In the genomic region with DNA sequence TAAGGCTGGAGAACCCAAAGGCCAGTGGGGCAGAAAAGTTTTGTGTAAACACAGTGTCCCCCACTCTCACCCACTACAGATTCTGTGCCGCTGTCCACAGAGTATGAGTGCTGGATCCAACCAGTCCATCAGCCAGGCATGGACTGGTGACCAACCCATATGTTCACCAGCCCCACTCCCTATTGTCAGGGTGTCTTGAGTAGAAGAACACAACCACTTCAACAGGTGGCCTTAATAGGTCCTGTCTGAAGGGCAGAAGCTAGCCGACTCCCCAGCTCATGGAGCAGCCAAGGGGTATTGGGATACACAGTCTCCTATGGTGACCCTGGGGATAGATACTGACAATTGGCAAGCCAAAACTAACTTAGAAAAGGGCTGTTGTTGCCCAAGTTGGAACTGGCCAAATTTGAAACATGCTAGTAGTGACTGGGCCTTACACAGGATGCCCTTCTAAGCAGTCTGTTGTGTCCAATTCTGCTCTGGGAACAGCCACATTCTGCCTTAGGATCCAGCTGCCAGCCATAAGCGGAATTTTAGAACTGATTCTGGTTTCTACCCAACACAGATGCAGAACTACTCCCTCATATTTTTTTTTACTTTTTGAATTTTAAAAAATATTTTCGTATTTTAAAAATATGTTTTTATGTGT, we compare ENCODE assay signal across 10 cellular contexts. TPM values are rescaled to one million over a fixed set of nuclear protein-coding genes. Genes with fewer than 3 reads are reported as not detected.
DNase-seq lines count a peak whose midpoint lies in the region; ATAC-seq and TF ChIP-seq lines count a peak whose summit lies in the region.
"Had no signal": no experiment of that assay in that cellular context is flagged by ENCODE, and none has a peak within 500 bp of the region (broad histone marks: within the 10 kb centered on the region; RNA-seq: fewer than 3 reads in every experiment).

No MANE protein-coding gene starts in this region.

- H3K4me3 ChIP-seq in mammary epithelial cell (replicated peaks in 1 of 3; ENCODE audit: insufficient read depth in 1 of 3, low read depth in 2 of 3, low read length in 3 of 3) = no peak overlapping the region
- H3K4me3 ChIP-seq: cardiac muscle cell had no signal

- DNase-seq in AG20443 (ENCODE audit: low spot score) (peak; percentile 28), HPDE6-E6E7 (ENCODE audit: extremely low spot score) (peak; percentile 16), mammary epithelial cell (no peak), Ammon's horn (ENCODE audit: low spot score) (no peak), NCI-H2227 (lab: John Stamatoyannopoulos, UW; ENCODE audit: unreplicated experiment) (no peak), SHP77 treated with DMSO at 0.1 percent for 48 hours (lab: John Stamatoyannopoulos, UW) (no peak)
- no peak for DNase-seq in naive thymus-derived CD8-positive, alpha-beta T cell
- DNase-seq: H7 had no signal

- peak overlapping the region; percentile 82 to 92 (median 88) for H3K27ac Mint-ChIP-seq in naive thymus-derived CD8-positive, alpha-beta T cell

- no peaks in the 10 kb centered on the region for H4K20me1 ChIP-seq in mammary epithelial cell (ENCODE audit: insufficient read depth, low read length)

- H3K27ac ChIP-seq in mammary epithelial cell (ENCODE audit: insufficient read depth, low read depth, low read length) = peak overlapping the region; percentile 67
- H3K27ac ChIP-seq: cardiac muscle cell had no signal

- H3K27me3 Mint-ChIP-seq in naive thymus-derived CD8-positive, alpha-beta T cell = no peaks in the 10 kb centered on the region

- no peaks in the 10 kb centered on the region for H3K79me2 ChIP-seq in mammary epithelial cell (ENCODE audit: insufficient read depth, low read length)

- CTCF ChIA-PET in mammary epithelial cell (lab: Charles Lee; ENCODE audit: low non-redundant PET) = no interaction called here

- dilution Hi-C loops in mammary epithelial cell (cut with HindIII; ENCODE audit: low sequenced_read_pairs) = no loop called here

- no peak for TF ChIP-seq CTCF in mammary epithelial cell (conservative IDR thresholded peaks at IDR 0.05 in 1 of 2, IDR thresholded peaks at IDR 0.05 in 1 of 2; ENCODE audit: extremely low read depth in 1 of 2, insufficient read depth in 1 of 2, low read depth in 1 of 2, low read length in 2 of 2)

- H3K36me3 ChIP-seq in mammary epithelial cell (ENCODE audit: insufficient read depth, low read length) = no peaks in the 10 kb centered on the region
- H3K36me3 ChIP-seq: cardiac muscle cell had no signal

- no peaks in the 10 kb centered on the region for H3K9me3 ChIP-seq in mammary epithelial cell (replicated peaks; ENCODE audit: insufficient read depth, low read length)

- BruUV-seq in mammary epithelial cell (replicated peaks; lab: Mats Ljungman, UMichigan) = no TSS peak

- in situ Hi-C loops in mammary epithelial cell (cut with MboI; ENCODE audit: low sequenced_read_pairs in 2 of 2) = no loop called here

- H3K27me3 ChIP-seq in mammary epithelial cell (ENCODE audit: insufficient read depth, low read length) = no peaks in the 10 kb centered on the region

- POLR2A ChIA-PET in naive thymus-derived CD8-positive, alpha-beta T cell (lab: Charles Lee) = interaction anchor here (0.8 kb wide), 1 partner anchor 19 kb away, joined by 3 read pairs; no protein-coding TSS in a partner anchor

- H3K9me3 Mint-ChIP-seq in naive thymus-derived CD8-positive, alpha-beta T cell = no peaks in the 10 kb centered on the region

- peak overlapping the region; percentile 40 for H3K4me2 ChIP-seq in mammary epithelial cell (ENCODE audit: insufficient read depth, low read depth, low read length)

- no peak overlapping the region for H2AFZ ChIP-seq in mammary epithelial cell (ENCODE audit: low read depth, low read length)

- 90% methylated on average over 4 of the region's 4 CpGs for WGBS in mammary epithelial cell (ENCODE audit: low coverage, missing lambda C conversion rate)

- peak overlapping the region in 2 of 10 donors; percentile 48 to 61 for H3K4me3 Mint-ChIP-seq in naive thymus-derived CD8-positive, alpha-beta T cell

- peak overlapping the region; percentile 18 for H3K9ac ChIP-seq in mammary epithelial cell (ENCODE audit: insufficient read depth, low read length)

- peaks cover 32% of the 10 kb centered on the region for H3K4me1 ChIP-seq in mammary epithelial cell (ENCODE audit: insufficient read depth, low read length)

- intact Hi-C loops in mammary epithelial cell (cut with micrococcal nuclease) = no loop called here

- no peaks in the 10 kb centered on the region for H3K36me3 Mint-ChIP-seq in naive thymus-derived CD8-positive, alpha-beta T cell

- peaks cover 10 to 19% (median 17%) of the 10 kb centered on the region in 4 donors for H3K4me1 Mint-ChIP-seq in naive thymus-derived CD8-positive, alpha-beta T cell

- peak in 1 of 2 donors; percentile 9 for ATAC-seq in naive thymus-derived CD8-positive, alpha-beta T cell
- ATAC-seq in HG02588 (IDR thresholded peaks at IDR 0.05; ENCODE audit: unreplicated experiment) = no peak

RNA-seq across cellular contexts. Expression of a gene that starts 19.8 kb away (rescaled TPM):
- 1 to 10 TPM; 6.6 to 9.0 TPM for total RNA-seq in mammary epithelial cell
- polyA plus RNA-seq in mammary epithelial cell = 1.6 TPM
- 3.1 TPM for polyA minus RNA-seq in mammary epithelial cell
- total RNA-seq in naive thymus-derived CD8-positive, alpha-beta T cell = 10 to 100 TPM; 11.0 to 11.5 TPM
- 1 to 10 TPM; 2.8 to 2.9 (median 2.9) TPM for polyA plus RNA-seq in naive thymus-derived CD8-positive, alpha-beta T cell

RNA-seq across cellular contexts. Expression of a gene that starts 49.4 kb away (rescaled TPM):
- total RNA-seq in mammary epithelial cell = under 1 TPM in 1 of 2 donors, not detected in 1; 0.50 TPM
- polyA plus RNA-seq in mammary epithelial cell = not detected
- not detected for polyA minus RNA-seq in mammary epithelial cell
- not detected for total RNA-seq in naive thymus-derived CD8-positive, alpha-beta T cell
- polyA plus RNA-seq in naive thymus-derived CD8-positive, alpha-beta T cell = not detected

Comparison
In these comparisons a context has a peak if more than half of its experiments do, and no peak if none do; other contexts are left out.
1. DNase-seq: peak in AG20443 (single experiment) and HPDE6-E6E7 (single experiment); none in mammary epithelial cell (single experiment), naive thymus-derived CD8-positive, alpha-beta T cell (0 of 10), Ammon's horn (single experiment), NCI-H2227 (single experiment) and SHP77 treated with DMSO at 0.1 percent for 48 hours (single experiment).